ENCODE assay signal across 1 cellular context in the genomic region with DNA sequence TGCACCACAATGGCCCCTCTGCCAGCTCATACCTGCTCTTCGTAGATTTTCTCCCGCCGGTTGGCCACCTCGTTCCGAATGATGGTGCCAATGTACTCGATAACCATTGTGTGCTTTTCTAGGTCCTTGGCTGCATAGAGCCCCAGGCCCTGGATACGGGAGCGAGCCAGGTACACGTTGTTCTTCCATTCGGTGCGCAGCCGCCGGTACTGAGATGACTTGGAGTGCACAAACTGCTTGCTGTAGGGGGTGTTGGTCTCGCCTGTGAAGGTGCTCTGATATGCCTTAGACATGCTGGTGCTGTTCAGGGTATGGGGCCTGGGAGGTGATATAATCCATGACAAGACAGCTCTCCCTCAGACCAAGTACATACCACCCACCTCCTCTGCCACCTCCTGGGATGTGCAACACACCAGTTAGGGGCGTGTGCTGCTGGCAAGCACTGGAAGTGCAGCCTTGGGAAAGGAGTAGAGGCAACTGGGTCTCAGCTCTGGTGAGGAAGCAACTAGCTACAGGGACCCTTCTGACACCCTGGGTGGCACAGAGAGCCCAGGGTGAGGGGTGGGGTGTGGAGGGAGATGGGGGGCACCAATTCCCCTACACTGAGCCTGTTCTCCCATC.
TF ChIP-seq lines count a peak whose summit lies in the region.

No MANE protein-coding gene starts in this region.

TF ChIP-seq in K562, 482 proteins besides CTCF, POLR2A, EP300 and RAD21:
- no peak for TF ChIP-seq NR2C1 (IDR thresholded peaks at IDR 0.05)
- TF ChIP-seq NR2C1 (tag; IDR thresholded peaks at IDR 0.05): no peak
- TF ChIP-seq USF1 (CRISPR knock-in tag; IDR thresholded peaks at IDR 0.05): 0 out of 2 replicates have a peak, but pooled peaks have one; percentile 14
